ENCODE assay signal across 9 cellular contexts in genomic region chr5:160230686-160231527, GRCh38. TPM values are rescaled to one million over a fixed set of nuclear protein-coding genes. Genes with fewer than 3 reads are reported as not detected.
DNase-seq lines count a peak whose midpoint lies in the region; ATAC-seq, FAIRE-seq and TF ChIP-seq lines count a peak whose summit lies in the region.
"Had no signal": no experiment of that assay in that cellular context is flagged by ENCODE, and none has a peak within 500 bp of the region (broad histone marks: within the 10 kb centered on the region; RNA-seq: fewer than 3 reads in every experiment).

No MANE protein-coding gene starts in this region.

- no peaks in the 10 kb centered on the region for H4K20me1 ChIP-seq in keratinocyte (ENCODE audit: control insufficient read depth, extremely low read depth, insufficient read depth, low read length)

- no peaks in the 10 kb centered on the region for H3K79me2 ChIP-seq in keratinocyte (ENCODE audit: control insufficient read depth, insufficient read depth, low read length)

- no peaks in the 10 kb centered on the region for H3K9me3 Mint-ChIP-seq in CD4-positive, alpha-beta memory T cell
- no peaks in the 10 kb centered on the region for H3K9me3 Mint-ChIP-seq in immature natural killer cell

- CTCF ChIA-PET in CD4-positive, alpha-beta memory T cell (lab: Charles Lee; ENCODE audit: partially characterized antibody), result interaction anchor here (0.7 kb wide), 1 partner anchor 36 kb away, joined by 3 read pairs; no protein-coding TSS in a partner anchor

- H3K36me3 Mint-ChIP-seq in CD4-positive, alpha-beta memory T cell, result no peaks in the 10 kb centered on the region
- no peaks in the 10 kb centered on the region for H3K36me3 Mint-ChIP-seq in immature natural killer cell

- ATAC-seq in GM21360 (IDR thresholded peaks at IDR 0.05; ENCODE audit: unreplicated experiment), result peak; percentile 67

- H2AFZ ChIP-seq in keratinocyte (ENCODE audit: control insufficient read depth, low read length), result no peak overlapping the region

- no peak overlapping the region for H3K4me2 ChIP-seq in keratinocyte (ENCODE audit: control insufficient read depth, extremely low read depth, insufficient read depth, low read depth, low read length)

- H3K27ac ChIP-seq in keratinocyte (ENCODE audit: control insufficient read depth, insufficient read depth, low read length), result peak overlapping the region; percentile 16
- no peak overlapping the region for H3K27ac ChIP-seq in CD4-positive, alpha-beta memory T cell (ENCODE audit: low read depth, low read length)

- no peak overlapping the region for H3K4me3 Mint-ChIP-seq in CD4-positive, alpha-beta memory T cell
- no peak overlapping the region for H3K4me3 Mint-ChIP-seq in immature natural killer cell

- H3K9me1 ChIP-seq in keratinocyte (ENCODE audit: control insufficient read depth, extremely low read depth, insufficient read depth, low read length), result no peaks in the 10 kb centered on the region

- H3K4me3 ChIP-seq in MG63 (no peak overlapping the region), keratinocyte (ENCODE audit: control insufficient read depth in 2 of 3, extremely low read depth in 1 of 3, insufficient read depth in 2 of 3, low read depth in 1 of 3, low read length in 3 of 3) (no peak overlapping the region)
- H3K4me3 ChIP-seq in CD4-positive, alpha-beta memory T cell (ENCODE audit: low read length in 2 of 2), result no peak overlapping the region

- TF ChIP-seq CTCF in keratinocyte (optimal IDR thresholded peaks at IDR 0.05 in 1 of 3, IDR thresholded peaks at IDR 0.05 in 1 of 3, conservative IDR thresholded peaks at IDR 0.05 in 1 of 3; ENCODE audit: extremely low read depth in 1 of 3, insufficient read depth in 2 of 3, low read length in 3 of 3), result no peak

- no peaks in the 10 kb centered on the region for H3K4me1 Mint-ChIP-seq in CD4-positive, alpha-beta memory T cell
- peaks cover 0 to 5% of the 10 kb centered on the region in 2 donors for H3K4me1 Mint-ChIP-seq in immature natural killer cell

- peaks cover 3% of the 10 kb centered on the region; the same call in 1 of the 2 replicates for H3K9me3 ChIP-seq in MG63
- no peaks in the 10 kb centered on the region for H3K9me3 ChIP-seq in keratinocyte (ENCODE audit: control insufficient read depth, low read depth, low read length)
- H3K9me3 ChIP-seq in CD4-positive, alpha-beta memory T cell (ENCODE audit: control insufficient read depth in 1 of 2, low read length in 2 of 2), result no peaks in the 10 kb centered on the region

- H3K9ac ChIP-seq in keratinocyte (ENCODE audit: control insufficient read depth, extremely low read depth, insufficient read depth, low read length), result no peak overlapping the region

- peak; percentile 26 for FAIRE-seq in keratinocyte (lab: Jason Lieb, UNC)

- H3K27me3 Mint-ChIP-seq in CD4-positive, alpha-beta memory T cell, result peaks cover 0 to 2% of the 10 kb centered on the region in 2 donors
- peaks cover 2 to 7% (median 6%) of the 10 kb centered on the region in 3 donors for H3K27me3 Mint-ChIP-seq in immature natural killer cell (ENCODE audit: low read depth in 3 of 3)

- DNase-seq in ELR (ENCODE audit: low read depth) (peak; percentile 51), MG63 (peak; percentile 94), keratinocyte (ENCODE audit: low read depth, low spot score) (peak; percentile 25), posterior cingulate gyrus (no peak), DMS53 (lab: John Stamatoyannopoulos, UW) (no peak), immature natural killer cell (no peak)
- no peak for DNase-seq in CD4-positive, alpha-beta memory T cell

- no peak overlapping the region for H3K27ac Mint-ChIP-seq in CD4-positive, alpha-beta memory T cell
- H3K27ac Mint-ChIP-seq in immature natural killer cell, result no peak overlapping the region

- dilution Hi-C loops in keratinocyte (cut with MboI; ENCODE audit: extremely low pct_ligation_motif_present, low sequenced_read_pairs), result no loop called here

- H3K36me3 ChIP-seq in MG63 (no peaks in the 10 kb centered on the region), keratinocyte (ENCODE audit: control insufficient read depth in 2 of 2, extremely low read depth in 1 of 2, insufficient read depth in 2 of 2, low read length in 2 of 2) (no peaks in the 10 kb centered on the region)
- H3K36me3 ChIP-seq in CD4-positive, alpha-beta memory T cell (ENCODE audit: insufficient read depth, low read length), result no peaks in the 10 kb centered on the region

- peaks cover 9% of the 10 kb centered on the region for H3K4me1 ChIP-seq in keratinocyte (ENCODE audit: control insufficient read depth, extremely low read depth, insufficient read depth, low read length)
- no peaks in the 10 kb centered on the region for H3K4me1 ChIP-seq in CD4-positive, alpha-beta memory T cell (ENCODE audit: insufficient read depth, low read length)

- POLR2A ChIA-PET in CD4-positive, alpha-beta memory T cell (lab: Charles Lee; ENCODE audit: partially characterized antibody), result no interaction called here

- intact Hi-C loops in posterior cingulate gyrus (cut with DNase I), result no loop called here
- intact Hi-C loops in CD4-positive, alpha-beta memory T cell (cut with micrococcal nuclease), result no loop called here

- H3K27me3 ChIP-seq in MG63, result no peaks in the 10 kb centered on the region
- no peaks in the 10 kb centered on the region for H3K27me3 ChIP-seq in keratinocyte (ENCODE audit: control insufficient read depth, extremely low read depth, insufficient read depth, low read length)
- no peaks in the 10 kb centered on the region for H3K27me3 ChIP-seq in CD4-positive, alpha-beta memory T cell (ENCODE audit: insufficient read depth, low read length)

RNA-seq across cellular contexts. Expression of gene FABP6, which starts 1.6 kb away (rescaled TPM):
- total RNA-seq in MG63 (2014; rRNA removed; shearing (Covaris generic); ENCODE audit: low replicate concordance), result 2.6 and 3.9 TPM in 2 replicates
- polyA plus RNA-seq in keratinocyte (0.25 to 1.7 TPM in 2 of 3 replicates, not detected in the other), immature natural killer cell (not detected)
- polyA plus RNA-seq in keratinocyte (2011; ENCODE audit: low read depth), result not detected
- 0.34 and 0.51 TPM in 2 replicates for polyA plus RNA-seq in keratinocyte (2011; cell fraction: cytosol; rRNA removed)
- 0.32 TPM in 1 of 2 replicates, not detected in the other for polyA plus RNA-seq in keratinocyte (2011; cell fraction: nucleus; rRNA removed)
- not detected in 2 replicates for polyA plus RNA-seq in keratinocyte (2012; ENCODE audit: low replicate concordance)
- polyA minus RNA-seq in keratinocyte, result not detected in 3 replicates
- polyA minus RNA-seq in keratinocyte (2011; cell fraction: cytosol; rRNA and poly(A)+ RNA removed), result not detected
- not detected in 2 replicates for polyA minus RNA-seq in keratinocyte (2011; cell fraction: nucleus; rRNA and poly(A)+ RNA removed)
- not detected for total RNA-seq in CD4-positive, alpha-beta memory T cell
- not detected for polyA plus RNA-seq in CD4-positive, alpha-beta memory T cell
- total RNA-seq: mononuclear cell had no signal

Comparison
In these comparisons a context has a peak if more than half of its experiments do, and no peak if none do; other contexts are left out.
1. DNase-seq: peak in ELR (single experiment), MG63 (single experiment) and keratinocyte (single experiment); none in posterior cingulate gyrus (0 of 10), CD4-positive, alpha-beta memory T cell (0 of 5), DMS53 (single experiment) and immature natural killer cell (0 of 3).